In genomic region chr1:22784317-22784716, GRCh38 we compare ENCODE assay signal across 27 cellular contexts.
"Had no signal": no experiment of that assay in that cellular context is flagged by ENCODE, and none has a peak within 500 bp of the region (broad histone marks: within the 10 kb centered on the region; RNA-seq: fewer than 3 reads in every experiment).

No MANE protein-coding gene starts in this region.

- H3K27ac ChIP-seq: stomach, suprapubic skin, testis, thoracic aorta, thyroid gland, tibial artery, tibial nerve, transverse colon, upper lobe of left lung, upper lobe of right lung, uterus, vagina had no signal

- H3K27me3 ChIP-seq: suprapubic skin, testis, thyroid gland, tibial nerve, transverse colon, upper lobe of left lung, upper lobe of right lung, uterus, vagina had no signal

- H3K36me3 ChIP-seq: stomach, suprapubic skin, thoracic aorta, thyroid gland, tibial artery, transverse colon, upper lobe of left lung, upper lobe of right lung, uterus, vagina had no signal

- H3K4me1 ChIP-seq: stomach, upper lobe of left lung, upper lobe of right lung, uterus had no signal

- H3K9me3 ChIP-seq: stomach, suprapubic skin, testis, thoracic aorta, thyroid gland, tibial artery, tibial nerve, transverse colon, upper lobe of left lung, upper lobe of right lung, uterus, vagina had no signal

- DNase-seq: stimulated activated CD4-positive, alpha-beta T cell treated with anti-CD3 and anti-CD28 coated beads, Interleukin-2, amount 100 ng/mL, for 48 hours; stimulated activated CD4-positive, alpha-beta T cell treated with anti-CD3 and anti-CD28 coated beads, Interleukin-4, amount 100 ng/mL, for 1 hour; stimulated activated CD4-positive, alpha-beta T cell treated with anti-CD3 and anti-CD28 coated beads, Interleukin-4, amount 100 ng/mL, for 24 hours; stimulated activated CD4-positive, alpha-beta T cell treated with anti-CD3 and anti-CD28 coated beads, Interleukin-4, amount 100 ng/mL, for 4 hours; stimulated activated CD8-positive, alpha-beta memory T cell treated with anti-CD3 and anti-CD28 coated beads, Interleukin-4, amount 100 ng/mL, for 48 hours; stimulated activated naive B cell treated with anti-CD40 and anti-IgM and Interleukin-4, amounts not matched to agents 10 μg/mL and 1 μg/mL and 100 μg/mL, for 72 hours; stimulated activated naive CD4-positive, alpha-beta T cell; stimulated activated naive CD4-positive, alpha-beta T cell treated with Interleukin-2 at 50 U/mL for 16 hours; stimulated activated naive CD8-positive, alpha-beta T cell treated with anti-CD3 and anti-CD28 coated beads, Interleukin-15, amount 100 ng/mL, for 72 hours; stimulated activated naive CD8-positive, alpha-beta T cell treated with anti-CD3 and anti-CD28 coated beads, Interleukin-15, Interleukin-2, amounts not matched to agents 100 U/mL and 50 U/mL, for 24 hours; stomach; substantia nigra; testis; thyroid gland; tibial artery; transverse colon; trophoblast cell; upper lobe of right lung; uterus had no signal

- FAIRE-seq: urothelium cell line had no signal

- H3K4me3 ChIP-seq: stomach, suprapubic skin, testis, thoracic aorta, thyroid gland, tibial artery, tibial nerve, transverse colon, upper lobe of left lung, upper lobe of right lung, uterus, vagina had no signal

- ATAC-seq: stimulated activated effector memory CD8-positive, alpha-beta T cell treated with anti-CD3 and anti-CD28 coated beads, Interleukin-12 subunit alpha, Interleukin-12 subunit beta, amount 100 ng/mL, for 72 hours; stimulated activated memory B cell treated with anti-CD40 and anti-IgM and Interleukin-4, amounts not matched to agents 10 μg/mL and 1 μg/mL and 100 μg/mL, for 72 hours; stimulated activated naive B cell treated with anti-CD40 and anti-IgM and Interleukin-4, amounts not matched to agents 10 μg/mL and 1 μg/mL and 100 μg/mL, for 72 hours; stimulated activated naive CD8-positive, alpha-beta T cell treated with anti-CD3 and anti-CD28 coated beads, Interleukin-15, amount 100 ng/mL, for 72 hours; stimulated activated naive CD8-positive, alpha-beta T cell treated with anti-CD3 and anti-CD28 coated beads, Interleukin-15, Interleukin-2, amounts not matched to agents 100 U/mL and 50 U/mL, for 24 hours; upper lobe of right lung had no signal
